In genomic region chr2:96802281-96802595, GRCh38 we compare ENCODE assay signal across 1 cellular context.
TF ChIP-seq lines count a peak whose summit lies in the region.

No MANE protein-coding gene starts in this region.

TF ChIP-seq in H1, 55 proteins besides CTCF, POLR2A, EP300 and RAD21:
- TF ChIP-seq JUND (IDR thresholded peaks at IDR 0.05; ENCODE audit: low read length) = no peak
- no peak for TF ChIP-seq ASH2L (IDR thresholded peaks at IDR 0.05; ENCODE audit: low read length)
- no peak for TF ChIP-seq KDM4A (IDR thresholded peaks at IDR 0.05; ENCODE audit: low read depth, low read length, severe bottlenecking)
- TF ChIP-seq GABPA (IDR thresholded peaks at IDR 0.05; ENCODE audit: borderline replicate concordance, insufficient read depth, low read length) = no peak
- TF ChIP-seq SP2 (IDR thresholded peaks at IDR 0.05; ENCODE audit: low read length) = no peak
- no peak for TF ChIP-seq CTBP2 (IDR thresholded peaks at IDR 0.05; ENCODE audit: borderline replicate concordance, insufficient read depth, insufficient read length, low read length)
- no peak for TF ChIP-seq USF2 (IDR thresholded peaks at IDR 0.05; ENCODE audit: low read length)
- no peak for TF ChIP-seq BRCA1 (IDR thresholded peaks at IDR 0.05; ENCODE audit: low read depth, low read length)
- TF ChIP-seq RNF2 (IDR thresholded peaks at IDR 0.05; ENCODE audit: borderline replicate concordance, low read depth, low read length, missing control alignments, poor library complexity, severe bottlenecking) = no peak
- TF ChIP-seq JUN (IDR thresholded peaks at IDR 0.05; ENCODE audit: low read depth, low read length) = no peak
- TF ChIP-seq SAP30 (IDR thresholded peaks at IDR 0.05; ENCODE audit: insufficient read depth, insufficient replicate concordance, low read length) = no peak
- TF ChIP-seq RBBP5 (IDR thresholded peaks at IDR 0.05; ENCODE audit: borderline replicate concordance, low read depth, low read length) = no peak
- no peak for TF ChIP-seq SRF (IDR thresholded peaks at IDR 0.05; ENCODE audit: low read depth, low read length)
- no peak for TF ChIP-seq KDM1A (IDR thresholded peaks at IDR 0.05; ENCODE audit: borderline replicate concordance, low read length)
